ENCODE assay signal across 8 cellular contexts in the genomic region with DNA sequence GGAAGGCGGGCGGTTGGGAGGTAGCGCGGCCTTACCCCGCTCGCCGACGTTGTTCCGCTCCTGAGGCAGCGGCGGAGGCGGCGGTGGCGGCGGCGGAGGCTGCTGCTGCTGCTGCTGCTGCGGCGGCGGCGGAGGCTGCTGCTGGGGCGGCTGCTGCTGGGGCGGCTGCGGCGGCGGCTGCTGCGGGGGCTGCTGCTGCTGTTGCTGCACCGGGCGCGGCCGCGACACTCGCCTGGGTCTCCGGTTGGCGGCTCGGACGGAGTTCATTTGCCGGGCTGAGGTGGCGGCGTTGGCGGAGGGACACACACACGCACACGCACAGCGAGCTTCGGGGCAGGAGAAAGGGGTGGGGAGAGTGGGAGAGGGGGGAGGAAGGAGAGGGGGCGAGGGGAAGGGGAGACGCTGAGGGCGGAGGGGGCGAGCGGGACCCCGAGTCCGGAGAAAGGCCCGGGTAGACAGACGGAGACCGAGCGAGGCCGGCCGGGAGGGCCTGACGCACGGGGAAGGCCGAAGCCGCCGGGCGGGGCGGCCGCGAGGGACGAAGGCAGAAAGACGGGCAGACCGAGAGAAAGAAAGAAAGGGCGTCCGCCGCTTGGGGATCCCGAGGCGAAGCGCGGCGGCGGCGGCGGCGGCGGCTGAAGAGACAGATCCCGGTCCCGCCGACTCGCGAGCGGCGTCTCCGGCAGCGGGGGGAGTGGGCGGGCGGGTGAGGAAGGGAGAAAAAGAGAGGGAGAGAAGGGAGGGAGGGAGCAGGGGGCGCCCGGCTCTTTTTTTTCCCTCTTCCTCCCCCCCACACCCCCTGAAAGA. TPM values are rescaled to one million over a fixed set of nuclear protein-coding genes. Genes with fewer than 3 reads are reported as not detected.
DNase-seq lines count a peak whose midpoint lies in the region; ATAC-seq and TF ChIP-seq lines count a peak whose summit lies in the region.

No MANE protein-coding gene starts in this region.

- TF ChIP-seq CTCF in GM13977 (IDR thresholded peaks at IDR 0.05; ENCODE audit: extremely low read depth, insufficient read depth, missing control alignments), result peak; percentile 1

- H3K36me3 Mint-ChIP-seq in effector memory CD8-positive, alpha-beta T cell (ENCODE audit: insufficient read depth), result peaks cover 32% of the 10 kb centered on the region

- DNase-seq in GM13977 (ENCODE audit: low spot score) (peak; percentile 57), NCI-H510A treated with DMSO at 0.1 percent for 48 hours (lab: John Stamatoyannopoulos, UW) (peak; percentile 67), mesenteric fat pad (ENCODE audit: low spot score) (peak; percentile 92), NCI-H128 (lab: John Stamatoyannopoulos, UW; ENCODE audit: unreplicated experiment) (no peak)
- peak; percentile 21 to 38 (median 33) for DNase-seq in activated CD8-positive, alpha-beta memory T cell treated with anti-CD3 and anti-CD28 coated beads for 48 hours (ENCODE audit: low read depth in 2 of 3, low spot score in 2 of 3)
- peak; percentile 51 to 62 (median 59) for DNase-seq in effector memory CD8-positive, alpha-beta T cell
- DNase-seq in stimulated activated CD8-positive, alpha-beta memory T cell treated with anti-CD3 and anti-CD28 coated beads, Interleukin-15, amount 100 ng/mL, for 48 hours (ENCODE audit: low read depth in 2 of 2), result peak; percentile 27 to 38

- peak overlapping the region; percentile 92 to 98 for H3K27ac Mint-ChIP-seq in effector memory CD8-positive, alpha-beta T cell

- H3K9me3 Mint-ChIP-seq in effector memory CD8-positive, alpha-beta T cell, result no peaks in the 10 kb centered on the region

- in situ Hi-C loops in GM13977 (cut with MboI; ENCODE audit: low pct_unique_long_range_greater_than_20kb, low sequenced_read_pairs, unreplicated experiment), result no loop called here

- peaks cover 24 to 39% of the 10 kb centered on the region in 2 donors for H3K4me1 Mint-ChIP-seq in effector memory CD8-positive, alpha-beta T cell (ENCODE audit: low read depth in 2 of 2)

- no peaks in the 10 kb centered on the region for H3K27me3 Mint-ChIP-seq in effector memory CD8-positive, alpha-beta T cell

- peak overlapping the region; percentile 82 to 83 for H3K4me3 Mint-ChIP-seq in effector memory CD8-positive, alpha-beta T cell

- ATAC-seq in HG02763 (IDR thresholded peaks at IDR 0.05; ENCODE audit: unreplicated experiment), result peak; percentile 9
- ATAC-seq in effector memory CD8-positive, alpha-beta T cell (replicated peaks), result peak; percentile 12

RNA-seq across cellular contexts. Expression of a gene that starts 0.6 kb away (rescaled TPM):
- 59.3 TPM for total RNA-seq in mesenteric fat pad
